In the genomic region with DNA sequence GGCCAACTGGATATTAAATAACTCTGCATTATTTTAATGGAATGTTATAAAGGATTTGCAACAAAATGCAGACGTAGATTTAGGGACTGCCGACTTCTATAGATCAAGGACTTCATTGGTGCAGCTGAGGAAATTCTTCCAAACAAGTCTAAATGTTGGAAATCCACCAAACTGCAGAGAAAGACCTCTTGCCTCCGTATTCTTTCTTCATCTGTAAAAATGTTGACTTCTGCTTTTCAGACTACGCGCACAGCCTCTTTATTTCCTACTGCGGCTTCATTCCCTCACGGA, we compare ENCODE assay signal across 8 cellular contexts. TPM values are rescaled to one million over a fixed set of nuclear protein-coding genes. Genes with fewer than 3 reads are reported as not detected.
DNase-seq lines count a peak whose midpoint lies in the region; ATAC-seq and TF ChIP-seq lines count a peak whose summit lies in the region.

No MANE protein-coding gene starts in this region.

- TF ChIP-seq EP300 in esophagus muscularis mucosa (IDR thresholded peaks at IDR 0.05), result no peak

- in situ Hi-C loops in KBM-7 (cut with MboI; ENCODE audit: low pct_unique_long_range_greater_than_20kb, low sequenced_read_pairs), result no loop called here

- H3K4me1 ChIP-seq in esophagus muscularis mucosa (peaks cover 7 to 21% (median 14%) of the 10 kb centered on the region in 4 donors), psoas muscle (no peaks in the 10 kb centered on the region)

- intact Hi-C loops in esophagus muscularis mucosa (cut with DNase I), result no loop called here
- intact Hi-C loops in psoas muscle (cut with DNase I), result loop anchor here (5.0 kb wide), 3 partner anchors 76 to 556 kb away; no protein-coding TSS in a partner anchor

- H3K27me3 ChIP-seq in esophagus muscularis mucosa (no peaks in the 10 kb centered on the region), psoas muscle (ENCODE audit: insufficient read depth in 3 of 3, low read length in 2 of 3) (no peaks in the 10 kb centered on the region)

- H3K27ac ChIP-seq in esophagus muscularis mucosa (replicated peaks in 1 of 4) (peak overlapping the region; percentile 97 to 100 (median 99)), psoas muscle (peak overlapping the region; percentile 98)

- H3K4me3 ChIP-seq in GM12865 (ENCODE audit: low read depth, low read length), result peak overlapping the region; percentile 74
- H3K4me3 ChIP-seq in esophagus muscularis mucosa, result peak overlapping the region; percentile 95 to 96 (median 96)
- H3K4me3 ChIP-seq in psoas muscle, result peak overlapping the region; percentile 73

- H3K9me3 ChIP-seq in esophagus muscularis mucosa (no peaks in the 10 kb centered on the region), psoas muscle (no peaks in the 10 kb centered on the region)

- H3K36me3 ChIP-seq in esophagus muscularis mucosa, result no peaks in the 10 kb centered on the region
- no peaks in the 10 kb centered on the region for H3K36me3 ChIP-seq in psoas muscle (ENCODE audit: insufficient read depth in 1 of 2, low read depth in 1 of 2)

- DNase-seq in GM12865 (ENCODE audit: low read depth) (no peak), SIG-M5 treated with dmso at 0.1 percent for 504 hours (lab: John Stamatoyannopoulos, UW; ENCODE audit: unreplicated experiment) (peak; percentile 82), esophagus muscularis mucosa (ENCODE audit: extremely low spot score) (no peak), psoas muscle (no peak), NCI-H2171 treated with DMSO at 0.1 percent for 48 hours (lab: John Stamatoyannopoulos, UW) (no peak), mucosa of gallbladder (ENCODE audit: low spot score) (no peak), KBM-7 (no peak)
- DNase-seq in central memory CD4-positive, alpha-beta T cell, result no peak

- 2% methylated on average over 7 of the region's 7 CpGs for whole genome bisulfite sequencing in esophagus muscularis mucosa
- 1 to 2% (median 1%) methylated on average over 7 of the region's 7 CpGs for WGBS in psoas muscle, 3 donors

- TF ChIP-seq CTCF in GM12865 (IDR thresholded peaks at IDR 0.05; ENCODE audit: insufficient read depth, low read depth, low read length, missing control alignments) (no peak), esophagus muscularis mucosa (IDR thresholded peaks at IDR 0.05) (no peak), psoas muscle (IDR thresholded peaks at IDR 0.05) (no peak)

- no peak for TF ChIP-seq POLR2A in esophagus muscularis mucosa (IDR thresholded peaks at IDR 0.05; ENCODE audit: low read depth)

- ATAC-seq in psoas muscle, result no peak

RNA-seq across cellular contexts. Expression of gene QKI, which starts 1.5 kb away (rescaled TPM):
- total RNA-seq in esophagus muscularis mucosa, result 100 to 1,000 TPM; 176 to 290 (median 237) TPM
- total RNA-seq in psoas muscle, result 100 to 1,000 TPM; 275 to 421 (median 308) TPM
- 100 to 1,000 TPM in 1 of 3 donors, 10 to 100 TPM in 2; 62.0 to 266 (median 82.1) TPM for polyA plus RNA-seq in psoas muscle
- total RNA-seq in mucosa of gallbladder, result 80.0 TPM
